Comparison of ENCODE assay signal across 11 cellular contexts in the genomic region with DNA sequence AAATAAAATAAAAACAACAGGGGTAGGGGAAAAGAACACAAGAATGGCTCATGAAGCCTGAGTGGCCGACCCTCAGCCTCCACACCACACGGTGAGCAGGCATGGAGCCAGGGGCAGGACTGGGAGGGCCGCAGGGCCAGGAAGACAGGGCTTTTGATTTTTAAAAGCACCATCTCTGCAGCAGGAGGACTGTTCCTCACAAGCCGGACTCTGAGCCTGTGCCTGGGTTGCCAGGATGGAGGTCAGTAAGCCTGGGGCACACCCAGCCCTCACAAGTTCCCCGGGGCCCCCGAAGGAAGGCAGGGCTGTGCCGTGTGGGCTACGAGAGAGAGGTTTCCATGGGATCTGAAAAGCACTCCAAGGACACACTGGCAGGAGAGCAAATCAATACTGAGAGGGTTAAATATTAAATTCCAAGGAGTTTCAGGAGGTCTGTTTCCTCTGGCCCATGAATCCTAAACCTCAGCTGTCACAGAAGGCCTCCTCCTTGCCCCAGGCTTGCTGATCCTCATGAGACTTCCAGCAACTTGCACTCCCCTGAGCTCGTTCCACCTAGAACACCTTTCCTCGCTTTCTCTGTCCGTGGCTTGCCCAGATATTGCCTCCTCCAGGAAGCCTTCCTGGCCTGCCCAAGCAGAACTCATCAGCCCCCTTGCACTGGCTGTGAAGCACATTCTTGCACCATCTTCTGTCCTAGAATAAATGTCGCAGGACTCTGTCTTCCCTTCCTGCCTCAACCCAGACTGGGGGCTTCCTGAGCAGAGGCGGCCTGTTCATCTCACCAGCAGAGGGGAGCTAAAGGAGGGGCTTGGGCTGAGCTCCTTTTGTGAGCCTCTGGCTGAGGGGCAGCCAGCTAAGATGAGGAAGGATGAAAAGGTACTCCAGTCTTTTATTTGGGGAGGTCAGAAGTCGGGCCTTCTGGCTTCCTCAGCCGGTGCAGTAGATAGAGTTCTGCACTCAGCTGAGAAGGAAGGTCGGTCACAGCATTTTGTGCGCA.
DNase-seq lines count a peak whose midpoint lies in the region; FAIRE-seq and TF ChIP-seq lines count a peak whose summit lies in the region.
"Had no signal": no experiment of that assay in that cellular context is flagged by ENCODE, and none has a peak within 500 bp of the region (broad histone marks: within the 10 kb centered on the region; RNA-seq: fewer than 3 reads in every experiment).

No MANE protein-coding gene starts in this region.

- H3K4me2 ChIP-seq in OCI-LY3 (ENCODE audit: low read length) (peak overlapping the region; percentile 80), H1 (ENCODE audit: insufficient read depth in 1 of 2, low read depth in 2 of 2, low read length in 2 of 2) (no peak overlapping the region), neuronal stem cell (ENCODE audit: insufficient read depth, low read length, poor library complexity, severe bottlenecking) (no peak overlapping the region)

- POLR2A ChIA-PET in H1 (lab: Charles Lee; ENCODE audit: partially characterized antibody) = interaction anchor here (0.7 to 1.2 kb wide), 3 partner anchors 27 to 157 kb away, joined by 3 to 4 read pairs (median 4); partner anchors contain the start of gene PPP4R3A

- H3K9ac ChIP-seq in OCI-LY3 (ENCODE audit: low read length) (no peak overlapping the region), H1 (replicated peaks in 1 of 4; ENCODE audit: extremely low read depth in 1 of 4, low read depth in 3 of 4, low read length in 3 of 4) (no peak overlapping the region; a peak in 1 of 7 replicates), neuronal stem cell (ENCODE audit: low read depth, low read length, poor library complexity) (no peak overlapping the region)

- no peak overlapping the region for H2BK12ac ChIP-seq in H1 (ENCODE audit: low read depth, low read length)
- no peak overlapping the region for H2BK12ac ChIP-seq in neuronal stem cell (ENCODE audit: low read length)

- CTCF ChIA-PET in H1 (lab: Charles Lee; ENCODE audit: partially characterized antibody) = interaction anchor here (0.9 to 10.2 kb wide), 15 partner anchors 9 to 132 kb away, joined by 3 to 135 read pairs (median 8); partner anchors contain the start of gene CCDC88C

- H4K5ac ChIP-seq in H1 (ENCODE audit: insufficient read length, low read depth, low read length) = no peak overlapping the region

- H4K91ac ChIP-seq in H1 (replicated peaks; ENCODE audit: insufficient read length, low read length) = no peak overlapping the region
- no peak overlapping the region for H4K91ac ChIP-seq in neuronal stem cell (ENCODE audit: low read depth, low read length, poor library complexity)

- TF ChIP-seq CTCF in OCI-LY3 (IDR thresholded peaks at IDR 0.05; ENCODE audit: low read depth, low read length) = no peak
- no peak for TF ChIP-seq CTCF in H1 (IDR thresholded peaks at IDR 0.05; ENCODE audit: control extremely low read depth in 1 of 3, insufficient read depth in 1 of 3, low read depth in 1 of 3, low read length in 3 of 3)

- no peak overlapping the region; the same call in 1 of the 2 replicates for H2BK5ac ChIP-seq in H1 (ENCODE audit: low read depth, low read length)
- H2BK5ac ChIP-seq in neuronal stem cell (ENCODE audit: low read length) = no peak overlapping the region

- H2AFZ ChIP-seq in OCI-LY3 (ENCODE audit: low read depth, low read length) = no peak overlapping the region
- H2AFZ ChIP-seq in H1 (ENCODE audit: low read length) = no peak overlapping the region
- H2AFZ ChIP-seq in neuronal stem cell (ENCODE audit: low read length) = no peak overlapping the region

- no peaks in the 10 kb centered on the region; the same call in 1 of the 2 replicates for H3K23me2 ChIP-seq in H1 (ENCODE audit: low read depth, low read length)

- H3K18ac ChIP-seq in H1 (ENCODE audit: extremely low read depth, low read length) (peak overlapping the region; percentile 25), neuronal stem cell (ENCODE audit: low read length) (no peak overlapping the region)

- peaks cover 9% of the 10 kb centered on the region for H3K79me1 ChIP-seq in H1 (ENCODE audit: low read depth, low read length)
- H3K79me1 ChIP-seq in neuronal stem cell (ENCODE audit: low read depth, low read length) = peaks cover 8% of the 10 kb centered on the region

- no peak for TF ChIP-seq EP300 in H1 (IDR thresholded peaks at IDR 0.05; ENCODE audit: borderline replicate concordance in 1 of 2, low read depth in 2 of 2, low read length in 2 of 2)

- no peak overlapping the region for H3K23ac ChIP-seq in H1 (ENCODE audit: insufficient read length)
- H3K23ac ChIP-seq in neuronal stem cell (ENCODE audit: low read depth, low read length, poor library complexity) = no peak overlapping the region

- no peak overlapping the region for H3K4ac ChIP-seq in H1 (replicated peaks; ENCODE audit: insufficient read length, low read depth, low read length)
- no peak overlapping the region for H3K4ac ChIP-seq in neuronal stem cell (ENCODE audit: low read length)

- peaks cover 81% of the 10 kb centered on the region for H4K20me1 ChIP-seq in OCI-LY3 (ENCODE audit: insufficient read depth, low read length)
- peaks cover 4 to 8% of the 10 kb centered on the region in 2 experiments for H4K20me1 ChIP-seq in H1 (replicated peaks in 1 of 2; ENCODE audit: control insufficient read depth in 1 of 2, insufficient read depth in 2 of 2, low read length in 2 of 2)

- FAIRE-seq in GM12892 (lab: Jason Lieb, UNC) = peak; percentile 67
- no peak for FAIRE-seq in H1 (lab: Jason Lieb, UNC)
- FAIRE-seq: D721Med had no signal

- DNase-seq in GM12892 (ENCODE audit: insufficient read length) (no peak), H1 (ENCODE audit: low read depth in 1 of 2, low spot score in 2 of 2) (no peak), neuronal stem cell (ENCODE audit: low spot score) (no peak), substantia nigra (lab: John Stamatoyannopoulos, UW) (no peak), NCI-H2081 treated with DMSO at 0.1 percent for 48 hours (lab: John Stamatoyannopoulos, UW) (no peak)
- DNase-seq in stimulated activated CD4-positive, alpha-beta T cell treated with anti-CD3 and anti-CD28 coated beads, Interleukin-4, amount 100 ng/mL, for 4 hours = no peak
- DNase-seq: posterior cingulate gyrus; stimulated activated CD4-positive, alpha-beta T cell treated with anti-CD3 and anti-CD28 coated beads, Interleukin-4, amount 100 ng/mL, for 1 hour had no signal

- H4K8ac ChIP-seq in H1 (ENCODE audit: extremely low read depth, insufficient read depth, low read length) (no peak overlapping the region), neuronal stem cell (ENCODE audit: low read depth, low read length) (no peak overlapping the region)

- peaks cover 82% of the 10 kb centered on the region for H3K79me2 ChIP-seq in OCI-LY3 (ENCODE audit: low read length)
- peaks cover 0 to 29% of the 10 kb centered on the region in 2 experiments; a peak in 1 of 4 replicates for H3K79me2 ChIP-seq in H1 (ENCODE audit: control insufficient read depth in 1 of 2, insufficient read depth in 2 of 2, low read length in 2 of 2)

- H3K9me3 ChIP-seq in OCI-LY3 (ENCODE audit: insufficient read depth, low read length) = no peaks in the 10 kb centered on the region
- no peaks in the 10 kb centered on the region for H3K9me3 ChIP-seq in H1 (ENCODE audit: insufficient read depth in 2 of 2, low read depth in 1 of 2, low read length in 1 of 2)
- H3K9me3 ChIP-seq in neuronal stem cell (replicated peaks in 1 of 2; ENCODE audit: control insufficient read depth in 2 of 2, insufficient read depth in 1 of 2, low read depth in 1 of 2, low read length in 2 of 2) = no peaks in the 10 kb centered on the region

- H3K27me3 ChIP-seq in OCI-LY3 (ENCODE audit: low read depth, low read length) = no peaks in the 10 kb centered on the region; the same call in 1 of the 2 replicates
- H3K27me3 ChIP-seq in H1 (replicated peaks in 1 of 4; ENCODE audit: control insufficient read depth in 3 of 4, extremely low read depth in 1 of 4, insufficient read depth in 3 of 4, low read length in 3 of 4) = no peaks in the 10 kb centered on the region
- no peaks in the 10 kb centered on the region for H3K27me3 ChIP-seq in neuronal stem cell (ENCODE audit: control insufficient read depth in 3 of 3, insufficient read depth in 3 of 3, low read depth in 1 of 3, low read length in 3 of 3)

- WGBS in H1 (ENCODE audit: extremely low coverage in 1 of 2, insufficient coverage in 1 of 2, insufficient read length in 1 of 2, insufficient replicate concordance in 2 of 2, low coverage in 1 of 2, low lambda C conversion rate in 2 of 2, missing lambda C conversion rate in 1 of 2), 2 experiments = 92% methylated on average over 17 of the region's 17 CpGs; no CpG with 5 or more reads in 1 of the 2 experiments
- WGBS in neuronal stem cell (ENCODE audit: extremely low coverage in 2 of 2, insufficient read length in 2 of 2, insufficient replicate concordance in 1 of 2), 2 donors = no CpG with 5 or more reads among the region's 17 CpGs

- TF ChIP-seq RAD21 in H1 (IDR thresholded peaks at IDR 0.05 in 1 of 2, conservative IDR thresholded peaks at IDR 0.05 in 1 of 2; ENCODE audit: low read depth in 2 of 2, low read length in 2 of 2) = no peak

- H3K14ac ChIP-seq in H1 (ENCODE audit: insufficient read length) (no peak overlapping the region), neuronal stem cell (ENCODE audit: low read length) (no peak overlapping the region)

- H2BK20ac ChIP-seq in H1 (ENCODE audit: low read length) = no peak overlapping the region

- H3K36me3 ChIP-seq in OCI-LY3 (replicated peaks; ENCODE audit: low read depth, low read length) (peaks cover 27% of the 10 kb centered on the region), H1 (ENCODE audit: control insufficient read depth in 2 of 4, insufficient read depth in 4 of 4, low read length in 3 of 4) (no peaks in the 10 kb centered on the region), neuronal stem cell (replicated peaks in 1 of 2; ENCODE audit: control insufficient read depth in 2 of 2, insufficient read depth in 2 of 2, low read length in 2 of 2) (peaks cover 2 to 18% of the 10 kb centered on the region in 2 donors)

- H3K4me1 ChIP-seq in OCI-LY3 (ENCODE audit: low read length) (peaks cover 98% of the 10 kb centered on the region), H1 (replicated peaks in 1 of 4; ENCODE audit: control insufficient read depth in 3 of 4, insufficient read depth in 4 of 4, low read length in 3 of 4) (peaks cover 6 to 29% (median 15%) of the 10 kb centered on the region in 4 experiments), neuronal stem cell (ENCODE audit: control insufficient read depth in 2 of 2, insufficient read depth in 1 of 2, low read depth in 1 of 2, low read length in 2 of 2) (peaks cover 26 to 32% of the 10 kb centered on the region in 2 donors)

- H3K56ac ChIP-seq in H1 (replicated peaks; ENCODE audit: insufficient read length, low read depth, low read length) = no peak overlapping the region

- TF ChIP-seq POLR2A in GM12892 (IDR thresholded peaks at IDR 0.05; ENCODE audit: low read depth, low read length) (no peak), H1 (IDR thresholded peaks at IDR 0.05; ENCODE audit: control extremely low read depth in 1 of 2, low read depth in 2 of 2, low read length in 2 of 2) (no peak)

- H3K27ac ChIP-seq in OCI-LY3 (ENCODE audit: low read length) (no peak overlapping the region), H1 (ENCODE audit: low read depth, low read length) (0 out of 2 replicates have a peak overlapping the region, but pooled peaks have one; percentile 3), neuronal stem cell (replicated peaks; ENCODE audit: low read length) (no peak overlapping the region), substantia nigra (ENCODE audit: low read depth, low read length, poor library complexity, severe bottlenecking) (no peak overlapping the region)
- H3K27ac ChIP-seq: coronary artery had no signal

- H3K4me3 ChIP-seq in OCI-LY3 (ENCODE audit: low read length) (no peak overlapping the region), H1 (ENCODE audit: extremely low read depth in 1 of 4, insufficient read depth in 2 of 4, low read depth in 3 of 4, low read length in 4 of 4) (no peak overlapping the region), neuronal stem cell (ENCODE audit: low read length in 2 of 2) (no peak overlapping the region)
- H3K4me3 ChIP-seq: coronary artery had no signal

- H2BK120ac ChIP-seq in H1 (replicated peaks; ENCODE audit: low read depth, low read length) (no peak overlapping the region), neuronal stem cell (ENCODE audit: low read depth, low read length) (no peak overlapping the region)

- H2AK5ac ChIP-seq in H1 (ENCODE audit: low read depth, low read length) = no peak overlapping the region
- H2AK5ac ChIP-seq in neuronal stem cell (ENCODE audit: low read depth, low read length) = peak overlapping the region; percentile 7

- H2BK15ac ChIP-seq in H1 (ENCODE audit: low read length) (0 out of 2 replicates have a peak overlapping the region, but pooled peaks have one; percentile 75), neuronal stem cell (ENCODE audit: low read length) (peak overlapping the region; percentile 7)
